Comparison of ENCODE assay signal across 23 cellular contexts in the genomic region with DNA sequence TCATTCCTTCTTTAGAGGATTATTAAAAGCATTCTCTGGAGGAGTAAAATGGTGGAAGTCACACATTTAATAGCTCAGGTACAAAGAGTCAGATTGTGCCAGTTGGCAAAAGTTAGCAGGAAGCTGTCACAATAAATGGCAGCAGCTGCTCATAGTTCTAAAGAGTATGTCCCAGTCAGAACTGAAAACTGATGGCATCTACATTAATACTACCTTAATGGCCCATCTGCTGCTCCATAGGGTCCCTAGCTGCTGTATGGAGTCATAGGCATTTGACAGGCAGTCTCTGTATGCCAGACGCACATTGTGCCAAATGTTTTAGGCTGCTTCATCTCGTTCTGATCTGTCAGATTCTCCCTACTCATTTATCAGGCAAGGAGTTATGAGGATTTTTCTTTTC.
DNase-seq lines count a peak whose midpoint lies in the region; ATAC-seq lines count a peak whose summit lies in the region.
"Had no signal": no experiment of that assay in that cellular context is flagged by ENCODE, and none has a peak within 500 bp of the region (broad histone marks: within the 10 kb centered on the region; RNA-seq: fewer than 3 reads in every experiment).

No MANE protein-coding gene starts in this region.

- no peaks in the 10 kb centered on the region for H3K36me3 ChIP-seq in neuronal stem cell (replicated peaks in 1 of 2; ENCODE audit: control insufficient read depth in 2 of 2, insufficient read depth in 2 of 2, low read length in 2 of 2)

- H4K8ac ChIP-seq in neuronal stem cell (ENCODE audit: low read depth, low read length): no peak overlapping the region

- no peak overlapping the region for H3K4me3 ChIP-seq in neuronal stem cell (ENCODE audit: low read length in 2 of 2)
- H3K4me3 ChIP-seq: GM23248 had no signal

- no peak overlapping the region for H3K9ac ChIP-seq in neuronal stem cell (ENCODE audit: low read depth, low read length, poor library complexity)
- H3K9ac ChIP-seq: GM23248 had no signal

- H3K27ac ChIP-seq in neuronal stem cell (replicated peaks; ENCODE audit: low read length): no peak overlapping the region
- H3K27ac ChIP-seq: GM23248 had no signal

- peak overlapping the region; percentile 15 for H2AFZ ChIP-seq in neuronal stem cell (ENCODE audit: low read length)
- H2AFZ ChIP-seq: GM23248 had no signal

- no peak overlapping the region for H3K14ac ChIP-seq in neuronal stem cell (ENCODE audit: low read length)

- H3K4me2 ChIP-seq in neuronal stem cell (ENCODE audit: insufficient read depth, low read length, poor library complexity, severe bottlenecking): no peak overlapping the region

- no peaks in the 10 kb centered on the region for H3K79me1 ChIP-seq in neuronal stem cell (ENCODE audit: low read depth, low read length)

- ATAC-seq in GM21529 (IDR thresholded peaks at IDR 0.05; ENCODE audit: unreplicated experiment): no peak
- no peak for ATAC-seq in stimulated activated effector memory CD8-positive, alpha-beta T cell treated with anti-CD3 and anti-CD28 coated beads, Interleukin-12 subunit alpha, Interleukin-12 subunit beta, amount 100 ng/mL, for 72 hours
- ATAC-seq: CD8-positive, alpha-beta T cell; Panc1; T-cell had no signal

- H3K23ac ChIP-seq in neuronal stem cell (ENCODE audit: low read depth, low read length, poor library complexity): no peak overlapping the region

- peaks cover 8% of the 10 kb centered on the region for H3K9me3 Mint-ChIP-seq in stimulated activated effector memory CD8-positive, alpha-beta T cell treated with anti-CD3 and anti-CD28 coated beads, Interleukin-12 subunit alpha, Interleukin-12 subunit beta, amount 100 ng/mL, for 72 hours
- H3K9me3 Mint-ChIP-seq: CD8-positive, alpha-beta T cell; H9; T-helper 2 cell treated with Interferon-gamma antibody and Interleukin-4, amounts not matched to agents 5 μg/mL and 100 μg/mL, for 36 hours had no signal

- H3K36me3 Mint-ChIP-seq in stimulated activated effector memory CD8-positive, alpha-beta T cell treated with anti-CD3 and anti-CD28 coated beads, Interleukin-12 subunit alpha, Interleukin-12 subunit beta, amount 100 ng/mL, for 72 hours: no peaks in the 10 kb centered on the region
- H3K36me3 Mint-ChIP-seq: CD8-positive, alpha-beta T cell; T-cell had no signal

- H3K4ac ChIP-seq in neuronal stem cell (ENCODE audit: low read length): no peak overlapping the region

- no peak overlapping the region for H3K4me3 Mint-ChIP-seq in stimulated activated effector memory CD8-positive, alpha-beta T cell treated with anti-CD3 and anti-CD28 coated beads, Interleukin-12 subunit alpha, Interleukin-12 subunit beta, amount 100 ng/mL, for 72 hours
- H3K4me3 Mint-ChIP-seq: CD8-positive, alpha-beta T cell; H9; T-cell; T-helper 2 cell treated with Interferon-gamma antibody and Interleukin-4, amounts not matched to agents 5 μg/mL and 100 μg/mL, for 36 hours had no signal

- H2BK12ac ChIP-seq in neuronal stem cell (ENCODE audit: low read length): no peak overlapping the region

- no peak overlapping the region for H2AK5ac ChIP-seq in neuronal stem cell (ENCODE audit: low read depth, low read length)

- no peak overlapping the region for H2BK15ac ChIP-seq in neuronal stem cell (ENCODE audit: low read length)

- DNase-seq in NCI-H1105 treated with DMSO at 0.1 percent for 48 hours (lab: John Stamatoyannopoulos, UW) (peak; percentile 27), NCI-H1105 (lab: John Stamatoyannopoulos, UW) (no peak), NCI-H1694 (lab: John Stamatoyannopoulos, UW) (peak; percentile 95), NCI-H524 treated with DMSO at 0.1 percent for 48 hours (lab: John Stamatoyannopoulos, UW) (peak; percentile 86), neuronal stem cell (ENCODE audit: low spot score) (no peak), hippocampal formation (lab: John Stamatoyannopoulos, UW) (no peak)
- no peak for DNase-seq in stimulated activated effector memory CD8-positive, alpha-beta T cell treated with anti-CD3 and anti-CD28 coated beads, Interleukin-12 subunit alpha, Interleukin-12 subunit beta, amount 100 ng/mL, for 72 hours (ENCODE audit: low spot score in 2 of 2)
- DNase-seq: 8988T; C1 segment of cervical spinal cord; CD8-positive, alpha-beta T cell; EL; GM23248; H9; KG1; NCI-H1092; NCI-H146; NCI-H2081 treated with DMSO at 0.1 percent for 48 hours; NCI-H510A; NK-92 treated with Interleukin-12 subunit alpha and Interleukin-12 subunit beta, amount 100 ng/mL, for 24 hours; T-cell had no signal

- no peak overlapping the region for H3K27ac Mint-ChIP-seq in stimulated activated effector memory CD8-positive, alpha-beta T cell treated with anti-CD3 and anti-CD28 coated beads, Interleukin-12 subunit alpha, Interleukin-12 subunit beta, amount 100 ng/mL, for 72 hours
- H3K27ac Mint-ChIP-seq: CD8-positive, alpha-beta T cell; H9; T-cell; T-helper 2 cell treated with Interferon-gamma antibody and Interleukin-4, amounts not matched to agents 5 μg/mL and 100 μg/mL, for 36 hours had no signal

- no peaks in the 10 kb centered on the region for H3K27me3 ChIP-seq in neuronal stem cell (ENCODE audit: control insufficient read depth in 3 of 3, insufficient read depth in 3 of 3, low read depth in 1 of 3, low read length in 3 of 3)

- H3K18ac ChIP-seq in neuronal stem cell (ENCODE audit: low read length): no peak overlapping the region

- H3K4me1 Mint-ChIP-seq in stimulated activated effector memory CD8-positive, alpha-beta T cell treated with anti-CD3 and anti-CD28 coated beads, Interleukin-12 subunit alpha, Interleukin-12 subunit beta, amount 100 ng/mL, for 72 hours: no peaks in the 10 kb centered on the region
- H3K4me1 Mint-ChIP-seq: T-cell had no signal

- H2BK5ac ChIP-seq in neuronal stem cell (ENCODE audit: low read length): no peak overlapping the region

- no peak overlapping the region for H4K91ac ChIP-seq in neuronal stem cell (ENCODE audit: low read depth, low read length, poor library complexity)

- H3K4me1 ChIP-seq in neuronal stem cell (ENCODE audit: control insufficient read depth in 2 of 2, insufficient read depth in 1 of 2, low read depth in 1 of 2, low read length in 2 of 2): peaks cover 0 to 6% of the 10 kb centered on the region in 2 donors

- no peak overlapping the region for H2BK120ac ChIP-seq in neuronal stem cell (ENCODE audit: low read depth, low read length)

- no peaks in the 10 kb centered on the region for H3K9me3 ChIP-seq in neuronal stem cell (replicated peaks in 1 of 2; ENCODE audit: control insufficient read depth in 2 of 2, insufficient read depth in 1 of 2, low read depth in 1 of 2, low read length in 2 of 2)

- no CpG with 5 or more reads among the region's 2 CpGs for WGBS in neuronal stem cell (ENCODE audit: extremely low coverage in 2 of 2, insufficient read length in 2 of 2, insufficient replicate concordance in 1 of 2), 2 donors

Comparison
In these comparisons a context has a peak if more than half of its experiments do, and no peak if none do; other contexts are left out.
1. DNase-seq: peak in NCI-H1105 treated with DMSO at 0.1 percent for 48 hours (single experiment), NCI-H1694 (single experiment) and NCI-H524 treated with DMSO at 0.1 percent for 48 hours (single experiment); none in NCI-H1105 (single experiment), neuronal stem cell (single experiment), hippocampal formation (0 of 2) and stimulated activated effector memory CD8-positive, alpha-beta T cell treated with anti-CD3 and anti-CD28 coated beads, Interleukin-12 subunit alpha, Interleukin-12 subunit beta, amount 100 ng/mL, for 72 hours (0 of 2).